ENCODE assay signal across 16 cellular contexts in genomic region chr6:39834278-39834677, GRCh38. TPM values are rescaled to one million over a fixed set of nuclear protein-coding genes. Genes with fewer than 3 reads are reported as not detected.
DNase-seq lines count a peak whose midpoint lies in the region; ATAC-seq and TF ChIP-seq lines count a peak whose summit lies in the region.
"Had no signal": no experiment of that assay in that cellular context is flagged by ENCODE, and none has a peak within 500 bp of the region (broad histone marks: within the 10 kb centered on the region; RNA-seq: fewer than 3 reads in every experiment).

No MANE protein-coding gene starts in this region.

- no peak overlapping the region for H3K4me3 ChIP-seq in esophagus squamous epithelium
- no peak overlapping the region for H3K4me3 ChIP-seq in sigmoid colon
- H3K4me3 ChIP-seq in PC-3 (ENCODE audit: low read length): no peak overlapping the region
- no peak overlapping the region for H3K4me3 ChIP-seq in colonic mucosa

- DNase-seq in esophagus squamous epithelium (lab: John Stamatoyannopoulos, UW) (no peak), midbrain (lab: John Stamatoyannopoulos, UW) (peak; percentile 77), sigmoid colon (no peak), T-helper 1 cell (no peak), PC-3 (no peak), colonic mucosa (no peak), HCEC 1CT (no peak)
- DNase-seq: DMS153, EL, H9, NCI-H187 treated with DMSO at 0.1 percent for 48 hours, NCI-H2171, NCI-H774 had no signal

- no peaks in the 10 kb centered on the region for H3K79me2 ChIP-seq in PC-3 (ENCODE audit: low read length)

- TF ChIP-seq POLR2A in esophagus squamous epithelium (IDR thresholded peaks at IDR 0.05) (no peak), sigmoid colon (IDR thresholded peaks at IDR 0.05) (no peak)

- no peak overlapping the region for H2AFZ ChIP-seq in PC-3 (ENCODE audit: low read length)

- H3K27ac ChIP-seq in angular gyrus (ENCODE audit: low read depth, low read length) (peak overlapping the region; percentile 97), esophagus squamous epithelium (peak overlapping the region in 3 of 4 donors; percentile 34 to 54 (median 42)), sigmoid colon (peak overlapping the region in 3 of 4 donors; percentile 40 to 77 (median 45)), PC-3 (ENCODE audit: low read length) (no peak overlapping the region), colonic mucosa (no peak overlapping the region)
- H3K27ac ChIP-seq: C4-2B had no signal

- no peak for TF ChIP-seq CTCF in esophagus squamous epithelium (IDR thresholded peaks at IDR 0.05)
- no peak for TF ChIP-seq CTCF in sigmoid colon (IDR thresholded peaks at IDR 0.05)
- no peak for TF ChIP-seq CTCF in PC-3 (conservative IDR thresholded peaks at IDR 0.05; ENCODE audit: low read depth, low read length)
- no peak for TF ChIP-seq CTCF in colonic mucosa (IDR thresholded peaks at IDR 0.05)

- H3K9ac ChIP-seq in PC-3 (ENCODE audit: low read length) (no peak overlapping the region), colonic mucosa (ENCODE audit: low read depth in 2 of 2, low read length in 2 of 2) (no peak overlapping the region)

- H3K36me3 ChIP-seq in esophagus squamous epithelium: no peaks in the 10 kb centered on the region
- no peaks in the 10 kb centered on the region for H3K36me3 ChIP-seq in sigmoid colon
- no peaks in the 10 kb centered on the region for H3K36me3 ChIP-seq in PC-3 (ENCODE audit: low read depth, low read length)
- no peaks in the 10 kb centered on the region for H3K36me3 ChIP-seq in colonic mucosa

- no peaks in the 10 kb centered on the region for H3F3A ChIP-seq in PC-3 (ENCODE audit: low read length, unreplicated experiment)

- CTCF ChIA-PET in PC-3 (lab: Charles Lee): no interaction called here

- 76 to 100% methylated on average over 2 to 4 of the region's 4 CpGs for WGBS in esophagus squamous epithelium, 2 donors
- 86 to 87% methylated on average over 4 of the region's 4 CpGs for WGBS in sigmoid colon, 2 donors

- H3K4me2 ChIP-seq in PC-3 (ENCODE audit: low read length): no peak overlapping the region

- ATAC-seq in PC-3: no peak

- H3K9me3 ChIP-seq in esophagus squamous epithelium (no peaks in the 10 kb centered on the region), sigmoid colon (no peaks in the 10 kb centered on the region), PC-3 (ENCODE audit: low read length) (no peaks in the 10 kb centered on the region), colonic mucosa (no peaks in the 10 kb centered on the region)

- no peaks in the 10 kb centered on the region for H3K9me2 ChIP-seq in PC-3 (replicated peaks; ENCODE audit: low read length)

- BruUV-seq in PC-3 (replicated peaks; lab: Mats Ljungman, UMichigan): no TSS peak

- H4K20me1 ChIP-seq in PC-3 (ENCODE audit: low read length): no peaks in the 10 kb centered on the region

- H3K4me1 ChIP-seq in esophagus squamous epithelium (peaks cover 0 to 79% (median 4%) of the 10 kb centered on the region in 3 donors), sigmoid colon (peaks cover 0 to 69% (median 39%) of the 10 kb centered on the region in 4 donors), PC-3 (ENCODE audit: insufficient read depth, low read length) (no peaks in the 10 kb centered on the region), colonic mucosa (no peaks in the 10 kb centered on the region)

- no peak for TF ChIP-seq EP300 in sigmoid colon (IDR thresholded peaks at IDR 0.05)

- H3K27me3 ChIP-seq in esophagus squamous epithelium (no peaks in the 10 kb centered on the region), sigmoid colon (no peaks in the 10 kb centered on the region), PC-3 (ENCODE audit: low read length) (peaks cover 14% of the 10 kb centered on the region), colonic mucosa (no peaks in the 10 kb centered on the region)

- POLR2A ChIA-PET in PC-3 (lab: Charles Lee; ENCODE audit: unreplicated experiment): no interaction called here

- intact Hi-C loops in esophagus squamous epithelium (cut with DNase I) (no loop called here), sigmoid colon (cut with DNase I) (no loop called here), PC-3 (cut with micrococcal nuclease) (no loop called here), colonic mucosa (cut with DNase I) (no loop called here)

RNA-seq across cellular contexts. Expression of gene DAAM2, which starts 42.1 kb away (rescaled TPM):
- 10 to 100 TPM in 2 of 4 donors, 1 to 10 TPM in 2; 3.7 to 55.9 (median 11.9) TPM for total RNA-seq in esophagus squamous epithelium
- total RNA-seq in sigmoid colon: 10 to 100 TPM; 23.2 to 53.2 (median 35.4) TPM
- 1 to 10 TPM; 4.2 to 8.5 (median 8.3) TPM for polyA plus RNA-seq in sigmoid colon
- total RNA-seq in PC-3 (2014; rRNA removed): not detected in 2 replicates
- 1 to 10 TPM; 3.6 to 6.9 TPM for total RNA-seq in colonic mucosa
- total RNA-seq: NCI-H460 had no signal

Comparison
In these comparisons a context has a peak if more than half of its experiments do, and no peak if none do; other contexts are left out.
1. H3K27ac ChIP-seq: peak in angular gyrus (single experiment), esophagus squamous epithelium (3 of 4) and sigmoid colon (3 of 4); none in PC-3 (single experiment) and colonic mucosa (single experiment).